Comparison of ENCODE assay signal across 20 cellular contexts in the genomic region with DNA sequence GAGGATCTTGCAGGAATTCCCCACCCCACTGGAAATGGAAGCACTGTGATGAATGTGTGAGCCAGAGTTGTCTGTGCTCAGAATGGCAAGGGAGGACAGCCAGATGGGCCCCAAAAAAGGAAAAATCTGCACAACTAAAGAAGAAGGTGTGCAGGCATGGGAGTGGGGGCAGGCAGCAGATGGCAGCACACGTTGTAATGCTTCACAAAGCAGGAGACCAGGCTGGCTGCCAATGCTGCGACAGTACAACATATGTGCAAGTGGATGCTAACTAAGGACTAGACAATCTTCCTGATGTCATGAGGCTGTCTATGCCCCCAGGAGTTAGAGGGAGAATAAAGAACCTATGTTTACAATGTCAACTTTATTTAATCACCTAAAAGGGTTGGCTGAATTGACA. TPM values are rescaled to one million over a fixed set of nuclear protein-coding genes. Genes with fewer than 3 reads are reported as not detected.
DNase-seq lines count a peak whose midpoint lies in the region; ATAC-seq and TF ChIP-seq lines count a peak whose summit lies in the region.
"Had no signal": no experiment of that assay in that cellular context is flagged by ENCODE, and none has a peak within 500 bp of the region (broad histone marks: within the 10 kb centered on the region; RNA-seq: fewer than 3 reads in every experiment).

No MANE protein-coding gene starts in this region.

- H3K9me3 ChIP-seq in Karpas-422 (ENCODE audit: low read length) (no peaks in the 10 kb centered on the region), psoas muscle (no peaks in the 10 kb centered on the region)

- DNase-seq in NCI-H1694 (lab: John Stamatoyannopoulos, UW) (peak; percentile 11), NCI-H1694 treated with DMSO at 0.1 percent for 48 hours (lab: John Stamatoyannopoulos, UW) (no peak), DMS 273 treated with DMSO at 0.1 percent for 48 hours (lab: John Stamatoyannopoulos, UW) (peak; percentile 81), Karpas-422 (peak; percentile 44), occipital lobe (lab: John Stamatoyannopoulos, UW) (peak; percentile 38), psoas muscle (no peak)
- DNase-seq in stimulated activated effector memory CD8-positive, alpha-beta T cell treated with anti-CD3 and anti-CD28 coated beads, Interleukin-12 subunit alpha, Interleukin-12 subunit beta, amount 100 ng/mL, for 72 hours (ENCODE audit: low spot score in 2 of 2): no peak
- DNase-seq: 8988T; AML-193; Calu3; CD4-positive, CD25-positive, alpha-beta regulatory T cell; DMS153; GOT3; H9; HFFc6; IMR-90; KBM-7 had no signal

- intact Hi-C loops in psoas muscle (cut with DNase I): no loop called here

- H3K27ac Mint-ChIP-seq in stimulated activated effector memory CD8-positive, alpha-beta T cell treated with anti-CD3 and anti-CD28 coated beads, Interleukin-12 subunit alpha, Interleukin-12 subunit beta, amount 100 ng/mL, for 72 hours: no peak overlapping the region
- H3K27ac Mint-ChIP-seq: H9, HFFc6 had no signal

- no peak overlapping the region for H3K4me3 Mint-ChIP-seq in stimulated activated effector memory CD8-positive, alpha-beta T cell treated with anti-CD3 and anti-CD28 coated beads, Interleukin-12 subunit alpha, Interleukin-12 subunit beta, amount 100 ng/mL, for 72 hours
- H3K4me3 Mint-ChIP-seq: CD4-positive, CD25-positive, alpha-beta regulatory T cell; H9; HFFc6 had no signal

- no peak overlapping the region for H2AFZ ChIP-seq in Karpas-422 (ENCODE audit: low read length)

- H3K36me3 ChIP-seq in Karpas-422 (ENCODE audit: insufficient read depth, low read length): no peaks in the 10 kb centered on the region
- H3K36me3 ChIP-seq in psoas muscle (ENCODE audit: insufficient read depth in 1 of 2, low read depth in 1 of 2): no peaks in the 10 kb centered on the region
- H3K36me3 ChIP-seq: BLaER1 treated with 17β-estradiol and CSF1 and Interleukin-3, amounts not matched to agents 10 nM and 100 nM had no signal

- H3K9me2 ChIP-seq in Karpas-422 (replicated peaks; ENCODE audit: insufficient read depth, low read length): no peaks in the 10 kb centered on the region

- no peak for TF ChIP-seq CTCF in psoas muscle (IDR thresholded peaks at IDR 0.05)

- H3K27me3 ChIP-seq in Karpas-422 (ENCODE audit: low read length): no peaks in the 10 kb centered on the region
- H3K27me3 ChIP-seq in psoas muscle (ENCODE audit: insufficient read depth in 3 of 3, low read length in 2 of 3): no peaks in the 10 kb centered on the region
- H3K27me3 ChIP-seq: BLaER1 treated with 17β-estradiol and CSF1 and Interleukin-3, amounts not matched to agents 10 nM and 100 nM had no signal

- H3K27ac ChIP-seq in Karpas-422 (ENCODE audit: low read length) (no peak overlapping the region), psoas muscle (no peak overlapping the region)
- H3K27ac ChIP-seq: BLaER1 treated with 17β-estradiol and CSF1 and Interleukin-3, amounts not matched to agents 10 nM and 100 nM had no signal

- no peaks in the 10 kb centered on the region for H3K4me1 Mint-ChIP-seq in stimulated activated effector memory CD8-positive, alpha-beta T cell treated with anti-CD3 and anti-CD28 coated beads, Interleukin-12 subunit alpha, Interleukin-12 subunit beta, amount 100 ng/mL, for 72 hours
- H3K4me1 Mint-ChIP-seq: CD4-positive, CD25-positive, alpha-beta regulatory T cell had no signal

- no peak overlapping the region for H3K9ac ChIP-seq in Karpas-422 (ENCODE audit: low read length)
- H3K9ac ChIP-seq: BLaER1 treated with 17β-estradiol and CSF1 and Interleukin-3, amounts not matched to agents 10 nM and 100 nM had no signal

- H4K20me1 ChIP-seq in Karpas-422 (ENCODE audit: insufficient read depth, low read depth, low read length): no peaks in the 10 kb centered on the region
- H4K20me1 ChIP-seq: BLaER1 treated with 17β-estradiol and CSF1 and Interleukin-3, amounts not matched to agents 10 nM and 100 nM had no signal

- no peaks in the 10 kb centered on the region for H3K36me3 Mint-ChIP-seq in stimulated activated effector memory CD8-positive, alpha-beta T cell treated with anti-CD3 and anti-CD28 coated beads, Interleukin-12 subunit alpha, Interleukin-12 subunit beta, amount 100 ng/mL, for 72 hours
- H3K36me3 Mint-ChIP-seq: CD4-positive, CD25-positive, alpha-beta regulatory T cell had no signal

- ATAC-seq in HG02623 (IDR thresholded peaks at IDR 0.05; ENCODE audit: unreplicated experiment) (no peak), psoas muscle (no peak)
- ATAC-seq in stimulated activated effector memory CD8-positive, alpha-beta T cell treated with anti-CD3 and anti-CD28 coated beads, Interleukin-12 subunit alpha, Interleukin-12 subunit beta, amount 100 ng/mL, for 72 hours: no peak

- no peak overlapping the region for H3K4me2 ChIP-seq in Karpas-422 (ENCODE audit: low read depth, low read length, poor library complexity, severe bottlenecking)
- H3K4me2 ChIP-seq: BLaER1 treated with 17β-estradiol and CSF1 and Interleukin-3, amounts not matched to agents 10 nM and 100 nM had no signal

- H3K4me3 ChIP-seq in Karpas-422 (ENCODE audit: low read length): no peak overlapping the region
- H3K4me3 ChIP-seq in psoas muscle: no peak overlapping the region
- H3K4me3 ChIP-seq: BLaER1 treated with 17β-estradiol and CSF1 and Interleukin-3, amounts not matched to agents 10 nM and 100 nM had no signal

- peaks cover 9% of the 10 kb centered on the region for H3K9me3 Mint-ChIP-seq in stimulated activated effector memory CD8-positive, alpha-beta T cell treated with anti-CD3 and anti-CD28 coated beads, Interleukin-12 subunit alpha, Interleukin-12 subunit beta, amount 100 ng/mL, for 72 hours

- H3K4me1 ChIP-seq in Karpas-422 (ENCODE audit: low read length) (no peaks in the 10 kb centered on the region), psoas muscle (no peaks in the 10 kb centered on the region)
- H3K4me1 ChIP-seq: BLaER1 treated with 17β-estradiol and CSF1 and Interleukin-3, amounts not matched to agents 10 nM and 100 nM had no signal

- H3K79me2 ChIP-seq in Karpas-422 (ENCODE audit: low read length): no peaks in the 10 kb centered on the region

- 75 to 78% (median 76%) methylated on average over 2 of the region's 2 CpGs for WGBS in psoas muscle, 3 donors

RNA-seq across cellular contexts. Expression of gene ST6GAL2, which starts 27.2 kb away (rescaled TPM):
- 0.47 and 0.82 TPM in 2 replicates for total RNA-seq in Karpas-422 (2014; rRNA removed; shearing (Covaris generic); ENCODE audit: low replicate concordance)
- total RNA-seq in occipital lobe (148 TPM), psoas muscle (under 1 TPM in 1 of 4 donors, not detected in 3; 0.17 TPM)
- polyA plus RNA-seq in psoas muscle: under 1 TPM in 2 of 3 donors, not detected in 1; 0.01 TPM
- total RNA-seq: Calu3, HT-29, IMR-90 had no signal
- polyA plus RNA-seq: CD4-positive, CD25-positive, alpha-beta regulatory T cell; IMR-90 had no signal

Comparison
In these comparisons a context has a peak if more than half of its experiments do, and no peak if none do; other contexts are left out.
1. DNase-seq: peak in NCI-H1694 (single experiment), DMS 273 treated with DMSO at 0.1 percent for 48 hours (single experiment), Karpas-422 (single experiment) and occipital lobe (single experiment); none in NCI-H1694 treated with DMSO at 0.1 percent for 48 hours (single experiment), stimulated activated effector memory CD8-positive, alpha-beta T cell treated with anti-CD3 and anti-CD28 coated beads, Interleukin-12 subunit alpha, Interleukin-12 subunit beta, amount 100 ng/mL, for 72 hours (0 of 2) and psoas muscle (0 of 2).
2. RNA of gene ST6GAL2, which starts 27.2 kb away (total RNA-seq): 148 TPM in occipital lobe (single experiment); 0.47 to 0.82 TPM in Karpas-422 and 0.17 TPM in psoas muscle; every median in the first group is over 10 times any median in the second.